In the genomic region with DNA sequence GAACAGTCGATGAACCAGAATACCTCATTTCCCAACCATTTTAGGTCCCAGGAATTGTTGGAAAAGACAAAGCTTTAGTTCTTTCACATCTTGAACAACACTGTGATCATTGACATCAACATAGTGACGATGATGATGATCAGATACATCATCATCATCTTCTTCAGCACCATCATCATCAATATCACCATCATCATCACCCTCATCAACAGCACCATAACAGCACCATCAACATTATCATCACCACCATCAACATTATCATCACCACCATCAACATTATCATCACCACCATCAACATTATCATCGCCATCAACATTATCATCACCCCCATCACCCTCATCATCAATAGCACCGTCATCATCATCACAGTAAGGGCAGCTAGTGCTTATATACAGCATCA, we compare ENCODE assay signal across 9 cellular contexts. TPM values are rescaled to one million over a fixed set of nuclear protein-coding genes. Genes with fewer than 3 reads are reported as not detected.
"Had no signal": no experiment of that assay in that cellular context is flagged by ENCODE, and none has a peak within 500 bp of the region (broad histone marks: within the 10 kb centered on the region; RNA-seq: fewer than 3 reads in every experiment).

No MANE protein-coding gene starts in this region.

- H3K36me3 ChIP-seq: HAP-1 had no signal

- H3K4me3 ChIP-seq: GM23248, HAP-1 had no signal

- H2AFZ ChIP-seq: GM23248 had no signal

- H3K9me3 ChIP-seq: HAP-1 had no signal

- H3K4me1 ChIP-seq: HAP-1 had no signal

- H3K27ac ChIP-seq: GM23248, HL-60, KMS-11 had no signal

- DNase-seq: GM23248, GOT3, H7, HFFc6, KBM-7 had no signal

- H3K4me2 ChIP-seq: KMS-11 had no signal

- H3K9ac ChIP-seq: GM23248, KMS-11 had no signal

RNA-seq across cellular contexts. Expression of a gene that starts 8.8 kb away (rescaled TPM):
- total RNA-seq: GM23248, HFFc6 had no signal
- polyA plus RNA-seq: GM23248, IgD-negative memory B cell had no signal
